ENCODE assay signal across 18 cellular contexts in genomic region chr11:83125577-83125976, GRCh38. TPM values are rescaled to one million over a fixed set of nuclear protein-coding genes. Genes with fewer than 3 reads are reported as not detected.
DNase-seq lines count a peak whose midpoint lies in the region; ATAC-seq, FAIRE-seq and TF ChIP-seq lines count a peak whose summit lies in the region.
"Had no signal": no experiment of that assay in that cellular context is flagged by ENCODE, and none has a peak within 500 bp of the region (broad histone marks: within the 10 kb centered on the region; RNA-seq: fewer than 3 reads in every experiment).

No MANE protein-coding gene starts in this region.

- peak overlapping the region in 6 of 11 experiments; percentile 21 to 53 (median 37); a peak in 8 of 22 replicates for H3K4me2 ChIP-seq in BLaER1 treated with 17β-estradiol and CSF1 and Interleukin-3, amounts not matched to agents 10 nM and 100 nM
- H3K4me2 ChIP-seq in K562 (ENCODE audit: insufficient read depth, low read length): no peak overlapping the region
- H3K4me2 ChIP-seq: GM23338 had no signal

- no TSS peak for BruUV-seq in K562 (replicated peaks; lab: Mats Ljungman, UMichigan)

- no peaks in the 10 kb centered on the region for H4K20me1 ChIP-seq in BLaER1 treated with 17β-estradiol and CSF1 and Interleukin-3, amounts not matched to agents 10 nM and 100 nM
- no peaks in the 10 kb centered on the region for H4K20me1 ChIP-seq in K562 (replicated peaks; ENCODE audit: control insufficient read depth, insufficient read depth, low read length)

- ATAC-seq in heart left ventricle (peak in 3 of 4 donors; percentile 56 to 83 (median 59)), right cardiac atrium (no peak), K562 (no peak)
- ATAC-seq: GM12878, GM23338, HCT116 had no signal

- H3K4me1 ChIP-seq in heart left ventricle (peaks cover 0 to 4% (median 0%) of the 10 kb centered on the region in 12 donors), right cardiac atrium (ENCODE audit: control insufficient read depth, insufficient read depth, low read length) (no peaks in the 10 kb centered on the region), K562 (replicated peaks in 1 of 2; ENCODE audit: control insufficient read depth in 2 of 2, insufficient read depth in 2 of 2, low read length in 2 of 2) (peaks cover 0 to 4% of the 10 kb centered on the region in 2 experiments; a peak in 1 of 5 replicates)
- H3K4me1 ChIP-seq in BLaER1 treated with 17β-estradiol and CSF1 and Interleukin-3, amounts not matched to agents 10 nM and 100 nM: peaks cover 0 to 10% (median 5%) of the 10 kb centered on the region in 10 experiments; a peak in 13 of 20 replicates

- FAIRE-seq in K562 (lab: Jason Lieb, UNC): peak; percentile 55
- FAIRE-seq: D721Med, GM12878, GM18507 had no signal

- H3K9me3 ChIP-seq in heart left ventricle: no peaks in the 10 kb centered on the region
- no peaks in the 10 kb centered on the region for H3K9me3 ChIP-seq in right cardiac atrium (ENCODE audit: control insufficient read depth, low read length)
- H3K9me3 ChIP-seq in BLaER1 treated with 17β-estradiol and CSF1 and Interleukin-3, amounts not matched to agents 10 nM and 100 nM (replicated peaks in 1 of 11): no peaks in the 10 kb centered on the region
- no peaks in the 10 kb centered on the region for H3K9me3 ChIP-seq in K562 (replicated peaks; ENCODE audit: control insufficient read depth, insufficient read depth, low read depth, low read length)

- H3K27ac ChIP-seq in heart left ventricle (no peak overlapping the region), right cardiac atrium (ENCODE audit: low read length) (no peak overlapping the region), K562 (ENCODE audit: extremely low read depth, low read depth, low read length) (no peak overlapping the region)
- no peak overlapping the region for H3K27ac ChIP-seq in BLaER1 treated with 17β-estradiol and CSF1 and Interleukin-3, amounts not matched to agents 10 nM and 100 nM

- no peaks in the 10 kb centered on the region for H3K9me1 ChIP-seq in K562 (ENCODE audit: control insufficient read depth, insufficient read depth, low read length)

- TF ChIP-seq EP300 in K562 (IDR thresholded peaks at IDR 0.05; ENCODE audit: low read length): no peak

- DNase-seq in heart left ventricle: no peak
- no peak for DNase-seq in right cardiac atrium
- DNase-seq in K562 (ENCODE audit: extremely low read depth in 1 of 4, low spot score in 3 of 4): no peak
- DNase-seq in effector CD8-positive, alpha-beta T cell (lab: John Stamatoyannopoulos, UW): no peak
- no peak for DNase-seq in NCI-H1694 (lab: John Stamatoyannopoulos, UW)
- DNase-seq: CD4-positive, alpha-beta T cell; CD8-positive, alpha-beta memory T cell; DMS 273 treated with DMSO at 0.1 percent for 48 hours; DMS79; EL; GDM1; H9 had no signal

- TF ChIP-seq CTCF in heart left ventricle (IDR thresholded peaks at IDR 0.05) (no peak), K562 (IDR thresholded peaks at IDR 0.05 in 2 of 3, conservative IDR thresholded peaks at IDR 0.05 in 1 of 3; ENCODE audit: insufficient read depth in 2 of 3, low read depth in 1 of 3, low read length in 3 of 3) (no peak)

- H3K79me2 ChIP-seq in K562 (ENCODE audit: control insufficient read depth, insufficient read depth, low read length): no peaks in the 10 kb centered on the region

- H3K27me3 ChIP-seq in heart left ventricle (no peaks in the 10 kb centered on the region), right cardiac atrium (ENCODE audit: control insufficient read depth, insufficient read depth) (no peaks in the 10 kb centered on the region), K562 (ENCODE audit: control insufficient read depth in 2 of 2, insufficient read depth in 2 of 2, low read length in 2 of 2) (no peaks in the 10 kb centered on the region)
- no peaks in the 10 kb centered on the region for H3K27me3 ChIP-seq in BLaER1 treated with 17β-estradiol and CSF1 and Interleukin-3, amounts not matched to agents 10 nM and 100 nM

- no peak overlapping the region for H3K9ac ChIP-seq in BLaER1 treated with 17β-estradiol and CSF1 and Interleukin-3, amounts not matched to agents 10 nM and 100 nM
- H3K9ac ChIP-seq in K562 (ENCODE audit: insufficient read depth in 1 of 2, low read depth in 2 of 2, low read length in 2 of 2): no peak overlapping the region

- H3K36me3 ChIP-seq in heart left ventricle (no peaks in the 10 kb centered on the region), K562 (ENCODE audit: control insufficient read depth, insufficient read depth, low read length) (no peaks in the 10 kb centered on the region)
- H3K36me3 ChIP-seq in BLaER1 treated with 17β-estradiol and CSF1 and Interleukin-3, amounts not matched to agents 10 nM and 100 nM: no peaks in the 10 kb centered on the region

- no peak overlapping the region for H2AFZ ChIP-seq in K562 (ENCODE audit: low read depth, low read length)
- H2AFZ ChIP-seq: GM23338 had no signal

- intact Hi-C loops in heart left ventricle (cut with DNase I): no loop called here
- intact Hi-C loops in right cardiac atrium (cut with DNase I): no loop called here
- intact Hi-C loops in K562 (cut with micrococcal nuclease): no loop called here

- 62 to 79% (median 71%) methylated on average over 5 of the region's 5 CpGs for WGBS in heart left ventricle, 4 donors
- 87% methylated on average over 5 of the region's 5 CpGs for WGBS in right cardiac atrium
- WGBS in K562 (ENCODE audit: insufficient coverage, low coverage, missing lambda C conversion rate): 49% methylated on average over 5 of the region's 5 CpGs

- no peak for TF ChIP-seq POLR2A in heart left ventricle (IDR thresholded peaks at IDR 0.05)
- no peak for TF ChIP-seq POLR2A in K562 (conservative IDR thresholded peaks at IDR 0.05)

- TF ChIP-seq RAD21 in K562 (CRISPR knock-in tag; conservative IDR thresholded peaks at IDR 0.05 in 1 of 2, IDR thresholded peaks at IDR 0.05 in 1 of 2): no peak

- in situ Hi-C loops in K562 (cut with MboI): no loop called here

- CTCF ChIA-PET in K562 (lab: Yijun Ruan, JAX; ENCODE audit: low intra/inter-chr PET ratio): no interaction called here

- POLR2A ChIA-PET in K562 (lab: Yijun Ruan, JAX): no interaction called here

- H3K4me3 ChIP-seq in heart left ventricle (no peak overlapping the region), right cardiac atrium (ENCODE audit: low read length) (no peak overlapping the region), K562 (no peak overlapping the region)
- no peak overlapping the region for H3K4me3 ChIP-seq in BLaER1 treated with 17β-estradiol and CSF1 and Interleukin-3, amounts not matched to agents 10 nM and 100 nM
- H3K4me3 ChIP-seq: GM12878, GM23338 had no signal

TF ChIP-seq in K562, 482 proteins besides CTCF, POLR2A, EP300 and RAD21 (continues in another document):
- no peak for TF ChIP-seq CEBPB (tag; IDR thresholded peaks at IDR 0.05)

RNA-seq across cellular contexts. Expression of gene PCF11, which starts 31.4 kb away (rescaled TPM):
- 10 to 100 TPM; 20.0 to 35.7 (median 27.6) TPM for total RNA-seq in heart left ventricle
- polyA plus RNA-seq in heart left ventricle: 10 to 100 TPM; 15.2 to 17.2 TPM
- 10 to 100 TPM; 31.5 to 38.4 (median 34.6) TPM for total RNA-seq in right cardiac atrium
- polyA plus RNA-seq in right cardiac atrium: 17.5 TPM
- total RNA-seq in K562 (2011; cell fraction: chromatin; rRNA removed; ENCODE audit: low replicate concordance): 149 and 246 TPM in 2 replicates
- total RNA-seq in K562 (2011; cell fraction: nucleolus; rRNA removed): 121 and 125 TPM in 2 replicates
- total RNA-seq in K562 (2011; cell fraction: nucleoplasm; rRNA removed): 244 and 270 TPM in 2 replicates
- 37.4 and 42.4 TPM in 2 replicates for total RNA-seq in K562 (2014; rRNA removed)
- total RNA-seq in K562 (2014; rRNA removed; fragmentation: Illumina TruSeq; extraction: Trizol): 63.3 and 71.5 TPM in 2 replicates
- total RNA-seq in K562 (2015; rRNA removed; fragmentation: Illumina TruSeq; extraction: Trizol): 64.1 and 71.8 TPM in 2 replicates
- total RNA-seq in K562 (2021): 48.6 and 54.4 TPM in 2 replicates
- polyA plus RNA-seq in K562 (2011; rRNA removed): 91.6 and 104 TPM in 2 replicates
- 41.1 and 92.3 TPM in 2 replicates for polyA plus RNA-seq in K562 (2011; cell fraction: cytosol; rRNA removed)
- polyA plus RNA-seq in K562 (2011; cell fraction: nucleus; rRNA removed): 249 and 310 TPM in 2 replicates
- polyA plus RNA-seq in K562 (2012): 36.3 and 47.3 TPM in 2 replicates
- 50.1 and 53.9 TPM in 2 replicates for polyA plus RNA-seq in K562 (2014; fragmentation: Illumina TruSeq; extraction: Trizol)
- polyA plus RNA-seq in K562 (2014; fragmentation: Nextera tagmentation; extraction: Ambion mirVana): 10 to 100 TPM in 1 of 2 experiments, 1 to 10 TPM in 1; 9.3 to 11.3 TPM
- polyA plus RNA-seq in K562 (2014; rRNA removed): 77.6 and 78.0 TPM in 2 replicates
- polyA minus RNA-seq in K562 (2011; rRNA and poly(A)+ RNA removed): 93.4 and 117 TPM in 2 replicates
- 21.8 and 22.7 TPM in 2 replicates for polyA minus RNA-seq in K562 (2011; cell fraction: cytosol; rRNA and poly(A)+ RNA removed)
- polyA minus RNA-seq in K562 (2011; cell fraction: nucleus; rRNA and poly(A)+ RNA removed): 133 and 206 TPM in 2 replicates

RNA-seq across cellular contexts. Expression of gene RAB30, which starts 53.9 kb away (rescaled TPM):
- total RNA-seq in heart left ventricle (10 to 100 TPM; 13.8 to 28.4 (median 23.4) TPM), right cardiac atrium (10 to 100 TPM; 22.3 to 30.6 (median 26.8) TPM), K562 (2014; rRNA removed) (0.29 and 1.2 TPM in 2 replicates), K562 (2014; rRNA removed; fragmentation: Illumina TruSeq; extraction: Trizol) (0.83 and 1.1 TPM in 2 replicates), K562 (2015; rRNA removed; fragmentation: Illumina TruSeq; extraction: Trizol) (0.58 and 1.1 TPM in 2 replicates), K562 (2021) (0.71 and 0.72 TPM in 2 replicates)
- polyA plus RNA-seq in heart left ventricle (1 to 10 TPM; 4.4 to 6.8 TPM), right cardiac atrium (4.6 TPM), K562 (2011; rRNA removed) (0.84 and 1.0 TPM in 2 replicates), K562 (2014; fragmentation: Illumina TruSeq; extraction: Trizol) (1.3 TPM in 2 replicates), K562 (2014; fragmentation: Nextera tagmentation; extraction: Ambion mirVana) (1 to 10 TPM in 1 of 2 experiments, under 1 TPM in 1; 0.68 to 1.0 TPM), K562 (2014; rRNA removed) (0.29 and 0.42 TPM in 2 replicates)
- total RNA-seq in K562 (2011; cell fraction: chromatin; rRNA removed; ENCODE audit: low replicate concordance): 1.1 and 2.7 TPM in 2 replicates
- total RNA-seq in K562 (2011; cell fraction: nucleolus; rRNA removed): 0.17 and 0.92 TPM in 2 replicates
- total RNA-seq in K562 (2011; cell fraction: nucleoplasm; rRNA removed): 0.88 and 1.5 TPM in 2 replicates
- 0.28 and 0.94 TPM in 2 replicates for polyA plus RNA-seq in K562 (2011; cell fraction: cytosol; rRNA removed)
- polyA plus RNA-seq in K562 (2011; cell fraction: nucleus; rRNA removed): 0.38 and 0.46 TPM in 2 replicates
- polyA plus RNA-seq in K562 (2012): 1.00 and 1.1 TPM in 2 replicates
- 1.1 and 3.2 TPM in 2 replicates for polyA minus RNA-seq in K562 (2011; rRNA and poly(A)+ RNA removed)
- 0.38 and 1.4 TPM in 2 replicates for polyA minus RNA-seq in K562 (2011; cell fraction: cytosol; rRNA and poly(A)+ RNA removed)
- polyA minus RNA-seq in K562 (2011; cell fraction: nucleus; rRNA and poly(A)+ RNA removed): 0.27 and 1.00 TPM in 2 replicates

Comparison
In these comparisons a context has a peak if more than half of its experiments do, and no peak if none do; other contexts are left out.
1. ATAC-seq: peak in heart left ventricle (3 of 4); none in right cardiac atrium (0 of 2) and K562 (single experiment).